Comparison of ENCODE assay signal across 9 cellular contexts in the genomic region with DNA sequence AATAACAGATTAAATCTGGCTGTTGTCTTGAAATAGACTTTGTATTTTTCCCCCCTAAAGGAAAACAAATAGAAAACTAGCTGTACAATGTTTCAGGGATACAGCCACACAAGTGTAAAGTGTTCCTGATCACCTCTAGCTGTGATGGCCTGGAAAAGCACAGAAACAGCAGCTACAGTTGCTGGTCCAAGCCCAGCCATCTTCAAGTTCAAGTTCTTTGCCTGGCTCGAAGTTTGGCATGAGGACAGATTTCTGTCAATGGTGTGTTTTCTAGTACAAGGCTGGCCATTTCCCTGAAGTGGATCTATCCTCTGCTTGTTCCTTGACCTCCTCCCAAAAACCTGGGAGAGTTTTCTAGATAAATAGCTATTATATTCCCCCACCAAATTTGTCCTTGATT.
"Had no signal": no experiment of that assay in that cellular context is flagged by ENCODE, and none has a peak within 500 bp of the region (broad histone marks: within the 10 kb centered on the region; RNA-seq: fewer than 3 reads in every experiment).

No MANE protein-coding gene starts in this region.

- H3K27ac ChIP-seq: HL-60 had no signal

- H3K4me3 ChIP-seq: GM23338, HAP-1, K562 had no signal

- FAIRE-seq: H1, K562 had no signal

- ATAC-seq: GM23338, HCT116, K562 had no signal

- H3K9me3 ChIP-seq: HAP-1 had no signal

- H3K4me3 Mint-ChIP-seq: GM23338 had no signal

- H3K4me1 ChIP-seq: HAP-1 had no signal

- H3K27ac Mint-ChIP-seq: GM23338 had no signal

- DNase-seq: H7, IMR-90, KG1 had no signal

- H3K36me3 ChIP-seq: HAP-1 had no signal

- H3K9me3 Mint-ChIP-seq: GM23338 had no signal
